Comparison of ENCODE assay signal across 2 cellular contexts in the genomic region with DNA sequence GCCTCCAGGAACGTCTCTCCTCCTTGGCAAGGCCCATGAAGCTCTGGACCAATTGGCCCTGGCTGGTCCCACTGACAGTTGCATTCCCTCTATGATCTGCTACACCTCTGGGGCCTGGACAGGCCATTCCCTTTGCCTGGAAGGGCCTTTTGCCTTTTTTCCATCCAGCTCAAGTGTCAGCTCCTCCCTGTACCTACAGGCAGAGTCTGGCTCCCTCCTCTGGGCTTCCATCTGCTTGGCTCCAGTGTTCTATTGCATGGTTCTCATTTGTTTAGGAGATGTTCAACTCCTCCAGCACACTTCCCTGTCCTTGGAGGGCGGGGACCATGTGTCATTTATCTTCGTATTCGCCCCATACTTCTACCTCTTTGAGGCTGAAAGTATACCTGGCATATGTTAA.
TF ChIP-seq lines count a peak whose summit lies in the region.

No MANE protein-coding gene starts in this region.

TF ChIP-seq in HEK293, 187 proteins besides CTCF, POLR2A, EP300 and RAD21:
- no peak for TF ChIP-seq KLF9 (tag by site-specific recombination; IDR thresholded peaks at IDR 0.05; ENCODE audit: low read depth)
- no peak for TF ChIP-seq ZNF23 (tag by site-specific recombination; IDR thresholded peaks at IDR 0.05; ENCODE audit: borderline replicate concordance)
- TF ChIP-seq, protein P1, sequence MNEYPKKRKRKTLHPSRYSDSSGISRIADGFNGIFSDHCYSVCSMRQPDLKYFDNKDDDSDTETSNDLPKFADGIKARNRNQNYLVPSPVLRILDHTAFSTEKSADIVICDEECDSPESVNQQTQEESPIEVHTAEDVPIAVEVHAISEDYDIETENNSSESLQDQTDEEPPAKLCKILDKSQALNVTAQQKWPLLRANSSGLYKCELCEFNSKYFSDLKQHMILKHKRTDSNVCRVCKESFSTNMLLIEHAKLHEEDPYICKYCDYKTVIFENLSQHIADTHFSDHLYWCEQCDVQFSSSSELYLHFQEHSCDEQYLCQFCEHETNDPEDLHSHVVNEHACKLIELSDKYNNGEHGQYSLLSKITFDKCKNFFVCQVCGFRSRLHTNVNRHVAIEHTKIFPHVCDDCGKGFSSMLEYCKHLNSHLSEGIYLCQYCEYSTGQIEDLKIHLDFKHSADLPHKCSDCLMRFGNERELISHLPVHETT (tag by site-specific recombination; IDR thresholded peaks at IDR 0.05): no peak
- TF ChIP-seq ZSCAN30 (tag by site-specific recombination; IDR thresholded peaks at IDR 0.05): no peak
- no peak for TF ChIP-seq REPIN1 (tag by site-specific recombination; IDR thresholded peaks at IDR 0.05; ENCODE audit: low read depth)
- TF ChIP-seq, protein P2, sequence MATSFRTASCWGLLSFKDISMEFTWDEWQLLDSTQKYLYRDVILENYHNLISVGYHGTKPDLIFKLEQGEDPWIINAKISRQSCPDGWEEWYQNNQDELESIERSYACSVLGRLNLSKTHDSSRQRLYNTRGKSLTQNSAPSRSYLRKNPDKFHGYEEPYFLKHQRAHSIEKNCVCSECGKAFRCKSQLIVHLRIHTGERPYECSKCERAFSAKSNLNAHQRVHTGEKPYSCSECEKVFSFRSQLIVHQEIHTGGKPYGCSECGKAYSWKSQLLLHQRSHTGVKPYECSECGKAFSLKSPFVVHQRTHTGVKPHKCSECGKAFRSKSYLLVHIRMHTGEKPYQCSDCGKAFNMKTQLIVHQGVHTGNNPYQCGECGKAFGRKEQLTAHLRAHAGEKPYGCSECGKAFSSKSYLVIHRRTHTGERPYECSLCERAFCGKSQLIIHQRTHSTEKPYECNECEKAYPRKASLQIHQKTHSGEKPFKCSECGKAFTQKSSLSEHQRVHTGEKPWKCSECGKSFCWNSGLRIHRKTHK (tag by site-specific recombination; IDR thresholded peaks at IDR 0.05): no peak
- TF ChIP-seq OSR2 (tag by site-specific recombination; IDR thresholded peaks at IDR 0.05): no peak

TF ChIP-seq in GM12878, 131 proteins besides CTCF, POLR2A, EP300 and RAD21:
- TF ChIP-seq MYC (IDR thresholded peaks at IDR 0.05; ENCODE audit: insufficient read depth, insufficient read length, insufficient replicate concordance, low read length, severe bottlenecking) (no peak), HCFC1 (IDR thresholded peaks at IDR 0.05; ENCODE audit: low read length) (no peak), SUZ12 (IDR thresholded peaks at IDR 0.05; ENCODE audit: unreplicated experiment) (no peak), TCF12 (IDR thresholded peaks at IDR 0.05; ENCODE audit: low read depth, low read length) (no peak), SPI1 (IDR thresholded peaks at IDR 0.05; ENCODE audit: borderline replicate concordance, insufficient read depth, low read depth, low read length) (no peak), PML (IDR thresholded peaks at IDR 0.05; ENCODE audit: low read length) (no peak), SMC3 (IDR thresholded peaks at IDR 0.05; ENCODE audit: borderline replicate concordance, low read length) (no peak), CHD1 (IDR thresholded peaks at IDR 0.05; ENCODE audit: low read depth, low read length) (no peak), FOXK2 (IDR thresholded peaks at IDR 0.05) (no peak), CBX3 (IDR thresholded peaks at IDR 0.05; ENCODE audit: borderline replicate concordance, low read depth) (no peak)
- TF ChIP-seq, protein P3, sequence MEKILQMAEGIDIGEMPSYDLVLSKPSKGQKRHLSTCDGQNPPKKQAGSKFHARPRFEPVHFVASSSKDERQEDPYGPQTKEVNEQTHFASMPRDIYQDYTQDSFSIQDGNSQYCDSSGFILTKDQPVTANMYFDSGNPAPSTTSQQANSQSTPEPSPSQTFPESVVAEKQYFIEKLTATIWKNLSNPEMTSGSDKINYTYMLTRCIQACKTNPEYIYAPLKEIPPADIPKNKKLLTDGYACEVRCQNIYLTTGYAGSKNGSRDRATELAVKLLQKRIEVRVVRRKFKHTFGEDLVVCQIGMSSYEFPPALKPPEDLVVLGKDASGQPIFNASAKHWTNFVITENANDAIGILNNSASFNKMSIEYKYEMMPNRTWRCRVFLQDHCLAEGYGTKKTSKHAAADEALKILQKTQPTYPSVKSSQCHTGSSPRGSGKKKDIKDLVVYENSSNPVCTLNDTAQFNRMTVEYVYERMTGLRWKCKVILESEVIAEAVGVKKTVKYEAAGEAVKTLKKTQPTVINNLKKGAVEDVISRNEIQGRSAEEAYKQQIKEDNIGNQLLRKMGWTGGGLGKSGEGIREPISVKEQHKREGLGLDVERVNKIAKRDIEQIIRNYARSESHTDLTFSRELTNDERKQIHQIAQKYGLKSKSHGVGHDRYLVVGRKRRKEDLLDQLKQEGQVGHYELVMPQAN (conservative IDR thresholded peaks at IDR 0.05): no peak
- TF ChIP-seq, protein P4, sequence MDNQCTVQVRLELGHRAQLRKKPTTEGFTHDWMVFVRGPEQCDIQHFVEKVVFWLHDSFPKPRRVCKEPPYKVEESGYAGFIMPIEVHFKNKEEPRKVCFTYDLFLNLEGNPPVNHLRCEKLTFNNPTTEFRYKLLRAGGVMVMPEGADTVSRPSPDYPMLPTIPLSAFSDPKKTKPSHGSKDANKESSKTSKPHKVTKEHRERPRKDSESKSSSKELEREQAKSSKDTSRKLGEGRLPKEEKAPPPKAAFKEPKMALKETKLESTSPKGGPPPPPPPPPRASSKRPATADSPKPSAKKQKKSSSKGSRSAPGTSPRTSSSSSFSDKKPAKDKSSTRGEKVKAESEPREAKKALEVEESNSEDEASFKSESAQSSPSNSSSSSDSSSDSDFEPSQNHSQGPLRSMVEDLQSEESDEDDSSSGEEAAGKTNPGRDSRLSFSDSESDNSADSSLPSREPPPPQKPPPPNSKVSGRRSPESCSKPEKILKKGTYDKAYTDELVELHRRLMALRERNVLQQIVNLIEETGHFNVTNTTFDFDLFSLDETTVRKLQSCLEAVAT (IDR thresholded peaks at IDR 0.05): no peak
- TF ChIP-seq, protein P5, sequence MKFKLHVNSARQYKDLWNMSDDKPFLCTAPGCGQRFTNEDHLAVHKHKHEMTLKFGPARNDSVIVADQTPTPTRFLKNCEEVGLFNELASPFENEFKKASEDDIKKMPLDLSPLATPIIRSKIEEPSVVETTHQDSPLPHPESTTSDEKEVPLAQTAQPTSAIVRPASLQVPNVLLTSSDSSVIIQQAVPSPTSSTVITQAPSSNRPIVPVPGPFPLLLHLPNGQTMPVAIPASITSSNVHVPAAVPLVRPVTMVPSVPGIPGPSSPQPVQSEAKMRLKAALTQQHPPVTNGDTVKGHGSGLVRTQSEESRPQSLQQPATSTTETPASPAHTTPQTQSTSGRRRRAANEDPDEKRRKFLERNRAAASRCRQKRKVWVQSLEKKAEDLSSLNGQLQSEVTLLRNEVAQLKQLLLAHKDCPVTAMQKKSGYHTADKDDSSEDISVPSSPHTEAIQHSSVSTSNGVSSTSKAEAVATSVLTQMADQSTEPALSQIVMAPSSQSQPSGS (IDR thresholded peaks at IDR 0.05; ENCODE audit: low read length): no peak
- TF ChIP-seq, protein P6, sequence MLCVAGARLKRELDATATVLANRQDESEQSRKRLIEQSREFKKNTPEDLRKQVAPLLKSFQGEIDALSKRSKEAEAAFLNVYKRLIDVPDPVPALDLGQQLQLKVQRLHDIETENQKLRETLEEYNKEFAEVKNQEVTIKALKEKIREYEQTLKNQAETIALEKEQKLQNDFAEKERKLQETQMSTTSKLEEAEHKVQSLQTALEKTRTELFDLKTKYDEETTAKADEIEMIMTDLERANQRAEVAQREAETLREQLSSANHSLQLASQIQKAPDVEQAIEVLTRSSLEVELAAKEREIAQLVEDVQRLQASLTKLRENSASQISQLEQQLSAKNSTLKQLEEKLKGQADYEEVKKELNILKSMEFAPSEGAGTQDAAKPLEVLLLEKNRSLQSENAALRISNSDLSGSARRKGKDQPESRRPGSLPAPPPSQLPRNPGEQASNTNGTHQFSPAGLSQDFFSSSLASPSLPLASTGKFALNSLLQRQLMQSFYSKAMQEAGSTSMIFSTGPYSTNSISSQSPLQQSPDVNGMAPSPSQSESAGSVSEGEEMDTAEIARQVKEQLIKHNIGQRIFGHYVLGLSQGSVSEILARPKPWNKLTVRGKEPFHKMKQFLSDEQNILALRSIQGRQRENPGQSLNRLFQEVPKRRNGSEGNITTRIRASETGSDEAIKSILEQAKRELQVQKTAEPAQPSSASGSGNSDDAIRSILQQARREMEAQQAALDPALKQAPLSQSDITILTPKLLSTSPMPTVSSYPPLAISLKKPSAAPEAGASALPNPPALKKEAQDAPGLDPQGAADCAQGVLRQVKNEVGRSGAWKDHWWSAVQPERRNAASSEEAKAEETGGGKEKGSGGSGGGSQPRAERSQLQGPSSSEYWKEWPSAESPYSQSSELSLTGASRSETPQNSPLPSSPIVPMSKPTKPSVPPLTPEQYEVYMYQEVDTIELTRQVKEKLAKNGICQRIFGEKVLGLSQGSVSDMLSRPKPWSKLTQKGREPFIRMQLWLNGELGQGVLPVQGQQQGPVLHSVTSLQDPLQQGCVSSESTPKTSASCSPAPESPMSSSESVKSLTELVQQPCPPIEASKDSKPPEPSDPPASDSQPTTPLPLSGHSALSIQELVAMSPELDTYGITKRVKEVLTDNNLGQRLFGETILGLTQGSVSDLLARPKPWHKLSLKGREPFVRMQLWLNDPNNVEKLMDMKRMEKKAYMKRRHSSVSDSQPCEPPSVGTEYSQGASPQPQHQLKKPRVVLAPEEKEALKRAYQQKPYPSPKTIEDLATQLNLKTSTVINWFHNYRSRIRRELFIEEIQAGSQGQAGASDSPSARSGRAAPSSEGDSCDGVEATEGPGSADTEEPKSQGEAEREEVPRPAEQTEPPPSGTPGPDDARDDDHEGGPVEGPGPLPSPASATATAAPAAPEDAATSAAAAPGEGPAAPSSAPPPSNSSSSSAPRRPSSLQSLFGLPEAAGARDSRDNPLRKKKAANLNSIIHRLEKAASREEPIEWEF (IDR thresholded peaks at IDR 0.05; ENCODE audit: insufficient replicate concordance, low read depth, low read length): no peak
- TF ChIP-seq, protein P7, sequence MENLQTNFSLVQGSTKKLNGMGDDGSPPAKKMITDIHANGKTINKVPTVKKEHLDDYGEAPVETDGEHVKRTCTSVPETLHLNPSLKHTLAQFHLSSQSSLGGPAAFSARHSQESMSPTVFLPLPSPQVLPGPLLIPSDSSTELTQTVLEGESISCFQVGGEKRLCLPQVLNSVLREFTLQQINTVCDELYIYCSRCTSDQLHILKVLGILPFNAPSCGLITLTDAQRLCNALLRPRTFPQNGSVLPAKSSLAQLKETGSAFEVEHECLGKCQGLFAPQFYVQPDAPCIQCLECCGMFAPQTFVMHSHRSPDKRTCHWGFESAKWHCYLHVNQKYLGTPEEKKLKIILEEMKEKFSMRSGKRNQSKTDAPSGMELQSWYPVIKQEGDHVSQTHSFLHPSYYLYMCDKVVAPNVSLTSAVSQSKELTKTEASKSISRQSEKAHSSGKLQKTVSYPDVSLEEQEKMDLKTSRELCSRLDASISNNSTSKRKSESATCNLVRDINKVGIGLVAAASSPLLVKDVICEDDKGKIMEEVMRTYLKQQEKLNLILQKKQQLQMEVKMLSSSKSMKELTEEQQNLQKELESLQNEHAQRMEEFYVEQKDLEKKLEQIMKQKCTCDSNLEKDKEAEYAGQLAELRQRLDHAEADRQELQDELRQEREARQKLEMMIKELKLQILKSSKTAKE (IDR thresholded peaks at IDR 0.05; ENCODE audit: low read depth, poor library complexity, severe bottlenecking): no peak
- TF ChIP-seq, protein P8, sequence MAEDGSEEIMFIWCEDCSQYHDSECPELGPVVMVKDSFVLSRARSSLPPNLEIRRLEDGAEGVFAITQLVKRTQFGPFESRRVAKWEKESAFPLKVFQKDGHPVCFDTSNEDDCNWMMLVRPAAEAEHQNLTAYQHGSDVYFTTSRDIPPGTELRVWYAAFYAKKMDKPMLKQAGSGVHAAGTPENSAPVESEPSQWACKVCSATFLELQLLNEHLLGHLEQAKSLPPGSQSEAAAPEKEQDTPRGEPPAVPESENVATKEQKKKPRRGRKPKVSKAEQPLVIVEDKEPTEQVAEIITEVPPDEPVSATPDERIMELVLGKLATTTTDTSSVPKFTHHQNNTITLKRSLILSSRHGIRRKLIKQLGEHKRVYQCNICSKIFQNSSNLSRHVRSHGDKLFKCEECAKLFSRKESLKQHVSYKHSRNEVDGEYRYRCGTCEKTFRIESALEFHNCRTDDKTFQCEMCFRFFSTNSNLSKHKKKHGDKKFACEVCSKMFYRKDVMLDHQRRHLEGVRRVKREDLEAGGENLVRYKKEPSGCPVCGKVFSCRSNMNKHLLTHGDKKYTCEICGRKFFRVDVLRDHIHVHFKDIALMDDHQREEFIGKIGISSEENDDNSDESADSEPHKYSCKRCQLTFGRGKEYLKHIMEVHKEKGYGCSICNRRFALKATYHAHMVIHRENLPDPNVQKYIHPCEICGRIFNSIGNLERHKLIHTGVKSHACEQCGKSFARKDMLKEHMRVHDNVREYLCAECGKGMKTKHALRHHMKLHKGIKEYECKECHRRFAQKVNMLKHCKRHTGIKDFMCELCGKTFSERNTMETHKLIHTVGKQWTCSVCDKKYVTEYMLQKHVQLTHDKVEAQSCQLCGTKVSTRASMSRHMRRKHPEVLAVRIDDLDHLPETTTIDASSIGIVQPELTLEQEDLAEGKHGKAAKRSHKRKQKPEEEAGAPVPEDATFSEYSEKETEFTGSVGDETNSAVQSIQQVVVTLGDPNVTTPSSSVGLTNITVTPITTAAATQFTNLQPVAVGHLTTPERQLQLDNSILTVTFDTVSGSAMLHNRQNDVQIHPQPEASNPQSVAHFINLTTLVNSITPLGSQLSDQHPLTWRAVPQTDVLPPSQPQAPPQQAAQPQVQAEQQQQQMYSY (CRISPR knock-in tag; IDR thresholded peaks at IDR 0.05): no peak
- TF ChIP-seq, protein P9, sequence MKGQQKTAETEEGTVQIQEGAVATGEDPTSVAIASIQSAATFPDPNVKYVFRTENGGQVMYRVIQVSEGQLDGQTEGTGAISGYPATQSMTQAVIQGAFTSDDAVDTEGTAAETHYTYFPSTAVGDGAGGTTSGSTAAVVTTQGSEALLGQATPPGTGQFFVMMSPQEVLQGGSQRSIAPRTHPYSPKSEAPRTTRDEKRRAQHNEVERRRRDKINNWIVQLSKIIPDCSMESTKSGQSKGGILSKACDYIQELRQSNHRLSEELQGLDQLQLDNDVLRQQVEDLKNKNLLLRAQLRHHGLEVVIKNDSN (IDR thresholded peaks at IDR 0.05; ENCODE audit: borderline replicate concordance, extremely low read length, insufficient read depth, low read depth, low read length): no peak
